ENCODE assay signal across 8 cellular contexts in the genomic region with DNA sequence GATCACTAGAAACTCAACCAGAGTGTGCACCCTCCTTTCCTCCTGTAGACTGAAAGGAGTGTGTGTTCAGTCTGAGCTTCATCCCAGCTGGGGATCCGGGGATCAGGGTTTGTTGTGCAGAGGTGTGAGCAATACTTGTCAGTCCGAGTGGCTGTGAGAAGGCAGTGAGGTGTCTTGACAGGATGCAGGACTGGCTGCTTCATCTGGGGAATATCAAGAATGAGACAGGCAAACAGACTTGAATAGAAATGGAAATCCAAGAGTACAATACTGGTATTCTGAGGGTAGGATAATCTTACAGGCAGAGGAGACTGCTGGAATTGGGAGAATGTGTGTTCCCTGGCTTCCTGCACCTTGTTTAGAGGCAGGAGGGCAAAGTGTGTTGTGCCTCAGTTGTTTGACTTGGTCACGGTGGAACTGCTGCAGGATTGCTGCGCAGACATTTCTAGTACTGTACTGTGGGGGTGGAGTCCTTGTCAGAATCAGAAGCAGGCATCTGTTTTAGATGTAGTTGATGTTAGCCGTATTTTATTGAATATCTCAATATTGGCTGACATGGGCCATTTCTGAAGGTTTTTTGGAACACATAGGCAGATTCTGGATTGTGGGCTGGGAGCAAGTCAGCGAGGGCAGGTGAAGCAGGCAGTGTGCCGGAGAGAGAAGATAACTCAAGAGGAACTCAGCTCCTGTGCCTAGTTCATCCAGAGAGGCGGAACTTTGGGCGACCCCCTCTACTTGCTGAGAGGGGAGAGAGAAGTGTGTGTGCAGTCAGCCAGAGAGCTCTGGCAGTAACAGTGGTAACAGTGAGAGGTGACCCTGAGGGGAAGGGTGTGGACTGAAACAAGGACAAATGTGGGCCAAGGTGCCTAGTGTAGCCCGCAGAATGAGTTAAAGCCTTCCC. TPM values are rescaled to one million over a fixed set of nuclear protein-coding genes. Genes with fewer than 3 reads are reported as not detected.
DNase-seq lines count a peak whose midpoint lies in the region; ATAC-seq, FAIRE-seq and TF ChIP-seq lines count a peak whose summit lies in the region.

No MANE protein-coding gene starts in this region.

- peak overlapping the region; percentile 60 for H3K9ac ChIP-seq in GM23248

- no peaks in the 10 kb centered on the region for H3K27me3 ChIP-seq in GM23248 (replicated peaks; ENCODE audit: insufficient read depth)
- no peaks in the 10 kb centered on the region for H3K27me3 ChIP-seq in pancreas

- H3K27ac ChIP-seq in GM23248 (peak overlapping the region; percentile 78), pancreas (peak overlapping the region; percentile 43 to 83 (median 57))

- no peak for TF ChIP-seq CTCF in epithelial cell of proximal tubule (conservative IDR thresholded peaks at IDR 0.05; ENCODE audit: low read depth, low read length)
- TF ChIP-seq CTCF in pancreas (IDR thresholded peaks at IDR 0.05): no peak

- ATAC-seq in pancreas (no peak), HG02763 (IDR thresholded peaks at IDR 0.05; ENCODE audit: unreplicated experiment) (no peak)

- in situ Hi-C loops in GM23248 (cut with MboI): no loop called here

- peaks cover 52% of the 10 kb centered on the region for H3F3A ChIP-seq in GM23248 (ENCODE audit: insufficient read depth)

- peak overlapping the region; percentile 74 for H3K4me2 ChIP-seq in GM23248 (ENCODE audit: unreplicated experiment)

- no peaks in the 10 kb centered on the region for H3K9me2 ChIP-seq in GM23248 (ENCODE audit: insufficient read depth)

- H3K4me1 ChIP-seq in GM23248 (ENCODE audit: insufficient read depth) (peaks cover 29% of the 10 kb centered on the region), pancreas (peaks cover 19 to 29% (median 23%) of the 10 kb centered on the region in 3 donors)

- peak overlapping the region; percentile 57 for H3K4me3 ChIP-seq in GM23248
- H3K4me3 ChIP-seq in epithelial cell of proximal tubule (ENCODE audit: low read depth, low read length): peak overlapping the region; percentile 40
- peak overlapping the region in 1 of 4 donors; percentile 57 for H3K4me3 ChIP-seq in pancreas

- no peak overlapping the region for H2AFZ ChIP-seq in GM23248

- 8 to 9% methylated on average over 10 of the region's 10 CpGs for WGBS in GM23248 (ENCODE audit: low coverage in 1 of 2, low lambda C conversion rate in 2 of 2, missing lambda C conversion rate in 2 of 2), 2 experiments
- 8 to 9% methylated on average over 10 of the region's 10 CpGs for WGBS in pancreas, 2 donors

- DNase-seq in GM23248 (peak; percentile 42), RKO (ENCODE audit: low spot score) (peak; percentile 67), epithelial cell of proximal tubule (ENCODE audit: low read depth) (no peak), pancreas (no peak), NCI-H526 (lab: John Stamatoyannopoulos, UW) (no peak), GM19238 (ENCODE audit: insufficient read length, low spot score) (no peak)
- DNase-seq in activated CD8-positive, alpha-beta memory T cell treated with anti-CD3 and anti-CD28 coated beads, Interleukin-2, amount 50 U/mL, for 48 hours: no peak

- no peak for FAIRE-seq in pancreas (lab: Jason Lieb, UNC)

- H4K20me1 ChIP-seq in GM23248 (ENCODE audit: insufficient read depth): 0 out of 2 replicates have a peak, but pooled peaks cover 5% of the 10 kb centered on the region

- H3K9me3 ChIP-seq in GM23248 (ENCODE audit: low read depth) (no peaks in the 10 kb centered on the region), pancreas (no peaks in the 10 kb centered on the region)

- intact Hi-C loops in pancreas (cut with DNase I): no loop called here

- H3K79me2 ChIP-seq in GM23248 (ENCODE audit: insufficient read depth): peaks cover 87% of the 10 kb centered on the region

- H3K36me3 ChIP-seq in GM23248 (ENCODE audit: low read depth): peaks cover 11% of the 10 kb centered on the region; the same call in 1 of the 2 replicates
- peaks cover 0 to 18% (median 0%) of the 10 kb centered on the region in 3 donors for H3K36me3 ChIP-seq in pancreas

RNA-seq across cellular contexts. Expression of gene GRK2, which starts 27.1 kb away (rescaled TPM):
- total RNA-seq in GM23248 (2014; rRNA removed; shearing (Covaris generic)): 43.0 and 54.9 TPM in 2 replicates
- 6.0 and 7.8 TPM in 2 replicates for polyA plus RNA-seq in GM23248 (2016; fragmentation: Nextera tagmentation; extraction: Ambion mirVana)
- 46.8 and 66.4 TPM in 2 replicates for total RNA-seq in epithelial cell of proximal tubule
- total RNA-seq in pancreas: 10 to 100 TPM; 19.1 to 31.9 (median 21.5) TPM
- 10 to 100 TPM; 52.8 to 60.6 TPM for polyA plus RNA-seq in pancreas

RNA-seq across cellular contexts. Expression of gene ANKRD13D, which starts 50.0 kb away (rescaled TPM):
- total RNA-seq in GM23248 (2014; rRNA removed; shearing (Covaris generic)): 27.6 and 42.9 TPM in 2 replicates
- polyA plus RNA-seq in GM23248 (2016; fragmentation: Nextera tagmentation; extraction: Ambion mirVana): 13.4 and 16.4 TPM in 2 replicates
- 31.6 and 32.3 TPM in 2 replicates for total RNA-seq in epithelial cell of proximal tubule
- 10 to 100 TPM in 5 of 6 donors, 1 to 10 TPM in 1; 9.8 to 31.3 (median 12.3) TPM for total RNA-seq in pancreas
- 10 to 100 TPM; 60.0 to 60.7 TPM for polyA plus RNA-seq in pancreas

Comparison
In these comparisons a context has a peak if more than half of its experiments do, and no peak if none do; other contexts are left out.
1. DNase-seq: peak in GM23248 (single experiment) and RKO (single experiment); none in epithelial cell of proximal tubule (single experiment), pancreas (0 of 6), NCI-H526 (0 of 2), activated CD8-positive, alpha-beta memory T cell treated with anti-CD3 and anti-CD28 coated beads, Interleukin-2, amount 50 U/mL, for 48 hours (single experiment) and GM19238 (single experiment).